ENCODE assay signal across 2 cellular contexts in genomic region chr16:88289001-88289400, GRCh38.
TF ChIP-seq lines count a peak whose summit lies in the region.

No MANE protein-coding gene starts in this region.

TF ChIP-seq in HEK293, 187 proteins besides CTCF, POLR2A, EP300 and RAD21 (continued from another document and continues in another):
- TF ChIP-seq PATZ1 (tag by site-specific recombination; IDR thresholded peaks at IDR 0.05) (no peak), ZNF830 (tag by site-specific recombination; IDR thresholded peaks at IDR 0.05; ENCODE audit: low read depth) (no peak), HOXD13 (CRISPR knock-in tag; IDR thresholded peaks at IDR 0.05; ENCODE audit: borderline replicate concordance) (no peak), ZNF132 (tag by site-specific recombination; IDR thresholded peaks at IDR 0.05; ENCODE audit: borderline replicate concordance) (no peak), ZNF114 (tag by site-specific recombination; IDR thresholded peaks at IDR 0.05) (peak; percentile 93), ATF2 (tag by site-specific recombination; IDR thresholded peaks at IDR 0.05; ENCODE audit: low read depth) (no peak), ZNF529 (tag by site-specific recombination; IDR thresholded peaks at IDR 0.05; ENCODE audit: insufficient replicate concordance) (peak; percentile 71), ZNF701 (tag by site-specific recombination; IDR thresholded peaks at IDR 0.05) (no peak), TRIM28 (IDR thresholded peaks at IDR 0.05; ENCODE audit: borderline replicate concordance, low read length) (peak; percentile 24; the same call in 1 of the 2 replicates), ZNF768 (tag by site-specific recombination; IDR thresholded peaks at IDR 0.05) (no peak), ZBTB10 (tag by site-specific recombination; IDR thresholded peaks at IDR 0.05) (no peak), ZNF266 (tag by site-specific recombination; IDR thresholded peaks at IDR 0.05; ENCODE audit: low read depth) (no peak), PRDM4 (tag by site-specific recombination; IDR thresholded peaks at IDR 0.05) (no peak), ELK4 (IDR thresholded peaks at IDR 0.05; ENCODE audit: borderline replicate concordance, low read depth, low read length) (no peak), ZNF416 (tag by site-specific recombination; IDR thresholded peaks at IDR 0.05) (no peak), ZNF654 (tag by site-specific recombination; IDR thresholded peaks at IDR 0.05; ENCODE audit: low read depth) (no peak)

TF ChIP-seq in K562, 482 proteins besides CTCF, POLR2A, EP300 and RAD21 (continued from another document and continues in another):
- TF ChIP-seq RNF219 (CRISPR knock-in tag; IDR thresholded peaks at IDR 0.05) (no peak), IFI16 (CRISPR knock-in tag; IDR thresholded peaks at IDR 0.05) (no peak), FOXJ3 (CRISPR knock-in tag; IDR thresholded peaks at IDR 0.05) (no peak), ZNF224 (CRISPR knock-in tag; IDR thresholded peaks at IDR 0.05) (no peak), ZNF347 (CRISPR knock-in tag; IDR thresholded peaks at IDR 0.05; ENCODE audit: low read depth) (no peak), ZNF408 (CRISPR knock-in tag; IDR thresholded peaks at IDR 0.05; ENCODE audit: low read depth) (no peak), EHMT2 (IDR thresholded peaks at IDR 0.05) (peak; percentile 81), CHAMP1 (IDR thresholded peaks at IDR 0.05) (no peak), PRDM10 (IDR thresholded peaks at IDR 0.05; ENCODE audit: partially characterized antibody) (no peak), ZBTB12 (CRISPR knock-in tag; IDR thresholded peaks at IDR 0.05) (no peak), NUFIP1 (IDR thresholded peaks at IDR 0.05; ENCODE audit: partially characterized antibody) (no peak), JUND (IDR thresholded peaks at IDR 0.05; ENCODE audit: borderline replicate concordance, low read depth, low read length) (no peak), JUND (tag; IDR thresholded peaks at IDR 0.05; ENCODE audit: borderline replicate concordance, low read depth, low read length) (no peak), ESRRB (CRISPR knock-in tag; IDR thresholded peaks at IDR 0.05; ENCODE audit: borderline replicate concordance) (no peak), HMGXB4 (CRISPR knock-in tag; IDR thresholded peaks at IDR 0.05) (no peak), NCOA4 (IDR thresholded peaks at IDR 0.05; ENCODE audit: partially characterized antibody) (no peak), HDAC2 (IDR thresholded peaks at IDR 0.05) (0 out of 2 replicates have a peak, but pooled peaks have one; percentile 28), HOMEZ (CRISPR knock-in tag; IDR thresholded peaks at IDR 0.05) (no peak), CTBP1 (IDR thresholded peaks at IDR 0.05; ENCODE audit: borderline replicate concordance) (peak; percentile 49; the same call in 1 of the 2 replicates), ZSCAN29 (IDR thresholded peaks at IDR 0.05) (no peak), HSF4 (CRISPR knock-in tag; IDR thresholded peaks at IDR 0.05; ENCODE audit: borderline replicate concordance) (no peak), KDM1A (IDR thresholded peaks at IDR 0.05) (peak; percentile 37 to 51; a peak in 3 of 4 replicates), TAF9B (IDR thresholded peaks at IDR 0.05; ENCODE audit: partially characterized antibody) (no peak), ZNF316 (IDR thresholded peaks at IDR 0.05) (no peak), SP2 (IDR thresholded peaks at IDR 0.05; ENCODE audit: extremely low read depth, low read depth, low read length, poor library complexity, severe bottlenecking) (no peak), GTF2A2 (tag; IDR thresholded peaks at IDR 0.05) (no peak), ZNF77 (CRISPR knock-in tag; IDR thresholded peaks at IDR 0.05) (no peak), CUX1 (CRISPR knock-in tag; IDR thresholded peaks at IDR 0.05) (no peak), MLLT1 (IDR thresholded peaks at IDR 0.05) (0 out of 4 replicates have a peak, but pooled peaks of 1 of the 2 experiments have one; percentile 42)
